26 cellular contexts compared by ENCODE assay signal in genomic region chr5:145912019-145912418, GRCh38. TPM values are rescaled to one million over a fixed set of nuclear protein-coding genes. Genes with fewer than 3 reads are reported as not detected.
DNase-seq lines count a peak whose midpoint lies in the region; ATAC-seq, FAIRE-seq and TF ChIP-seq lines count a peak whose summit lies in the region.
"Had no signal": no experiment of that assay in that cellular context is flagged by ENCODE, and none has a peak within 500 bp of the region (broad histone marks: within the 10 kb centered on the region; RNA-seq: fewer than 3 reads in every experiment).

No MANE protein-coding gene starts in this region.

- POLR2A ChIA-PET in HepG2 (lab: Yijun Ruan, JAX), result no interaction called here

- H3K36me3 Mint-ChIP-seq in stimulated activated memory B cell treated with anti-CD40 and anti-IgM and Interleukin-4, amounts not matched to agents 10 μg/mL and 1 μg/mL and 100 μg/mL, for 72 hours, result no peaks in the 10 kb centered on the region

- TF ChIP-seq POLR2A in Peyer's patch (IDR thresholded peaks at IDR 0.05) (no peak), HepG2 (IDR thresholded peaks at IDR 0.05; ENCODE audit: insufficient read depth in 1 of 2, low read depth in 2 of 2, low read length in 2 of 2) (no peak)

- BruUV-seq in HepG2 (replicated peaks; lab: Mats Ljungman, UMichigan), result no TSS peak

- no peaks in the 10 kb centered on the region for H3K79me2 ChIP-seq in HepG2 (ENCODE audit: insufficient read depth, low read length)

- H3K9ac ChIP-seq in HepG2 (ENCODE audit: insufficient read depth, low read depth, low read length), result no peak overlapping the region

- H3K4me2 ChIP-seq in HepG2 (ENCODE audit: low read depth, low read length), result peak overlapping the region; percentile 4; the same call in 1 of the 2 replicates
- H3K4me2 ChIP-seq: A549 had no signal

- in situ Hi-C loops in HepG2 (cut with HindIII; ENCODE audit: extremely low pct_ligation_motif_present, low pct_unique_long_range_greater_than_20kb), result no loop called here

- H3K4me1 ChIP-seq in Peyer's patch (peaks cover 0 to 5% (median 0%) of the 10 kb centered on the region in 4 donors), HepG2 (ENCODE audit: insufficient read depth, low read length) (peaks cover 17% of the 10 kb centered on the region), mucosa of descending colon (ENCODE audit: low read depth) (no peaks in the 10 kb centered on the region), psoas muscle (no peaks in the 10 kb centered on the region)

- WGBS in HepG2 (ENCODE audit: low lambda C conversion rate), result 42% methylated on average over 3 of the region's 3 CpGs
- WGBS in psoas muscle, 3 donors, result 73 to 92% (median 83%) methylated on average over 3 of the region's 3 CpGs

- ATAC-seq in HepG2 (peak; percentile 58), mucosa of descending colon (peak; percentile 40), GM18511 (IDR thresholded peaks at IDR 0.05; ENCODE audit: unreplicated experiment) (no peak), psoas muscle (no peak)
- peak; percentile 13 for ATAC-seq in stimulated activated memory B cell treated with anti-CD40 and anti-IgM and Interleukin-4, amounts not matched to agents 10 μg/mL and 1 μg/mL and 100 μg/mL, for 72 hours
- ATAC-seq: A549, HCT116 had no signal

- no peaks in the 10 kb centered on the region for H3K9me3 Mint-ChIP-seq in stimulated activated memory B cell treated with anti-CD40 and anti-IgM and Interleukin-4, amounts not matched to agents 10 μg/mL and 1 μg/mL and 100 μg/mL, for 72 hours
- H3K9me3 Mint-ChIP-seq: CD4-positive, alpha-beta T cell; HFFc6 had no signal

- H3K4me3 ChIP-seq in Peyer's patch (no peak overlapping the region), HepG2 (replicated peaks in 1 of 3; ENCODE audit: insufficient read depth in 1 of 3, low read depth in 2 of 3, low read length in 3 of 3) (no peak overlapping the region), mucosa of descending colon (no peak overlapping the region), psoas muscle (no peak overlapping the region)
- H3K4me3 ChIP-seq: A549 had no signal

- H3K27ac Mint-ChIP-seq in stimulated activated memory B cell treated with anti-CD40 and anti-IgM and Interleukin-4, amounts not matched to agents 10 μg/mL and 1 μg/mL and 100 μg/mL, for 72 hours, result no peak overlapping the region
- H3K27ac Mint-ChIP-seq: CD4-positive, alpha-beta T cell; HFFc6 had no signal

- FAIRE-seq in HepG2 (lab: Jason Lieb, UNC), result no peak
- FAIRE-seq: A549, GM12892, GM18507 had no signal

- H3K27ac ChIP-seq in Peyer's patch (no peak overlapping the region), HepG2 (ENCODE audit: extremely low read length, insufficient read depth, low read length) (no peak overlapping the region), psoas muscle (no peak overlapping the region)
- H3K27ac ChIP-seq: 22Rv1, A549, C4-2B, HL-60 had no signal

- no peak for TF ChIP-seq CTCF in Peyer's patch (IDR thresholded peaks at IDR 0.05)
- TF ChIP-seq CTCF in HepG2 (CRISPR knock-in tag; IDR thresholded peaks at IDR 0.05), result no peak
- no peak for TF ChIP-seq CTCF in mucosa of descending colon (IDR thresholded peaks at IDR 0.05)
- no peak for TF ChIP-seq CTCF in psoas muscle (IDR thresholded peaks at IDR 0.05)

- H2AFZ ChIP-seq in HepG2 (ENCODE audit: low read length), result no peak overlapping the region

- no peaks in the 10 kb centered on the region for H4K20me1 ChIP-seq in HepG2 (ENCODE audit: insufficient read depth, low read length)

- no peak for TF ChIP-seq RAD21 in HepG2 (CRISPR knock-in tag; IDR thresholded peaks at IDR 0.05)

- H3K9me3 ChIP-seq in Peyer's patch (no peaks in the 10 kb centered on the region), HepG2 (ENCODE audit: low read length) (no peaks in the 10 kb centered on the region), mucosa of descending colon (no peaks in the 10 kb centered on the region), psoas muscle (no peaks in the 10 kb centered on the region)
- H3K9me3 ChIP-seq: A549 had no signal

- CTCF ChIA-PET in HepG2 (lab: Yijun Ruan, JAX; ENCODE audit: low intra/inter-chr PET ratio, low total read pairs), result no interaction called here

- peak in 2 of 3 donors; percentile 52 to 55 for DNase-seq in Peyer's patch
- DNase-seq in HepG2 (ENCODE audit: low spot score), result no peak
- DNase-seq in mucosa of descending colon, result no peak
- DNase-seq in medulla oblongata (ENCODE audit: extremely low spot score), result no peak
- no peak for DNase-seq in psoas muscle
- DNase-seq: AML-193; CD4-positive, alpha-beta T cell; DMS153; DMS79; GDM1; GOT3; H7; HFFc6; IMR-90 had no signal

- H3K27me3 Mint-ChIP-seq in stimulated activated memory B cell treated with anti-CD40 and anti-IgM and Interleukin-4, amounts not matched to agents 10 μg/mL and 1 μg/mL and 100 μg/mL, for 72 hours, result peaks cover 2% of the 10 kb centered on the region

- H3K36me3 ChIP-seq in Peyer's patch (no peaks in the 10 kb centered on the region), HepG2 (replicated peaks in 1 of 2; ENCODE audit: control insufficient read depth in 1 of 2, insufficient read depth in 2 of 2, low read length in 2 of 2) (no peaks in the 10 kb centered on the region), mucosa of descending colon (ENCODE audit: low read depth) (no peaks in the 10 kb centered on the region), psoas muscle (ENCODE audit: insufficient read depth in 1 of 2, low read depth in 1 of 2) (no peaks in the 10 kb centered on the region)

- intact Hi-C loops in HepG2 (cut with micrococcal nuclease; ENCODE audit: unreplicated experiment), result no loop called here
- intact Hi-C loops in mucosa of descending colon (cut with DNase I, micrococcal nuclease), result no loop called here
- intact Hi-C loops in psoas muscle (cut with DNase I), result no loop called here

- no peaks in the 10 kb centered on the region for H3K4me1 Mint-ChIP-seq in stimulated activated memory B cell treated with anti-CD40 and anti-IgM and Interleukin-4, amounts not matched to agents 10 μg/mL and 1 μg/mL and 100 μg/mL, for 72 hours

- H3K27me3 ChIP-seq in Peyer's patch (no peaks in the 10 kb centered on the region), HepG2 (ENCODE audit: control insufficient read depth in 1 of 2, insufficient read depth in 2 of 2, low read length in 2 of 2) (no peaks in the 10 kb centered on the region), psoas muscle (ENCODE audit: insufficient read depth in 3 of 3, low read length in 2 of 3) (no peaks in the 10 kb centered on the region)

- TF ChIP-seq EP300 in HepG2 (IDR thresholded peaks at IDR 0.05; ENCODE audit: low read depth in 2 of 2, low read length in 2 of 2) (no peak), HepG2 (CRISPR knock-in tag; IDR thresholded peaks at IDR 0.05; ENCODE audit: borderline replicate concordance) (no peak)

- no peak overlapping the region for H3K4me3 Mint-ChIP-seq in stimulated activated memory B cell treated with anti-CD40 and anti-IgM and Interleukin-4, amounts not matched to agents 10 μg/mL and 1 μg/mL and 100 μg/mL, for 72 hours
- H3K4me3 Mint-ChIP-seq: CD4-positive, alpha-beta T cell; HFFc6 had no signal

RNA-seq across cellular contexts. Expression of gene SH3RF2, which starts 24.4 kb away (rescaled TPM):
- total RNA-seq in Peyer's patch (100 to 1,000 TPM in 2 of 4 donors, 10 to 100 TPM in 2; 39.6 to 118 (median 96.0) TPM), HepG2 (2016; rRNA removed; fragmentation: Illumina TruSeq; extraction: Trizol) (3.1 and 3.7 TPM in 2 replicates), mucosa of descending colon (10 to 100 TPM; 36.8 to 99.7 (median 61.5) TPM), psoas muscle (10 to 100 TPM; 23.5 to 64.1 (median 38.2) TPM)
- total RNA-seq in HepG2 (2016; cell fraction: cytosol; rRNA removed; fragmentation: Illumina TruSeq; extraction: Trizol; ENCODE audit: low read depth), result 2.1 and 2.2 TPM in 2 replicates
- total RNA-seq in HepG2 (2016; cell fraction: insoluble cytoplasmic fraction; rRNA removed; fragmentation: Illumina TruSeq; extraction: Trizol), result 2.6 and 3.8 TPM in 2 replicates
- 2.4 and 3.8 TPM in 2 replicates for total RNA-seq in HepG2 (2016; cell fraction: membrane; rRNA removed; fragmentation: Illumina TruSeq; extraction: Trizol)
- 7.9 and 8.9 TPM in 2 replicates for total RNA-seq in HepG2 (2016; cell fraction: nucleus; rRNA removed; fragmentation: Illumina TruSeq; extraction: Trizol)
- polyA plus RNA-seq in HepG2 (2011; rRNA removed) (2.6 and 2.8 TPM in 2 replicates), psoas muscle (10 to 100 TPM in 2 of 3 donors, 1 to 10 TPM in 1; 1.1 to 24.3 (median 14.9) TPM)
- polyA plus RNA-seq in HepG2 (2011; cell fraction: cytosol; rRNA removed), result 1.7 and 2.1 TPM in 2 replicates
- 4.9 and 6.9 TPM in 2 replicates for polyA plus RNA-seq in HepG2 (2011; cell fraction: nucleus; rRNA removed)
- 1.7 and 2.5 TPM in 2 replicates for polyA plus RNA-seq in HepG2 (2012)
- polyA plus RNA-seq in HepG2 (2016; cell fraction: cytosol; fragmentation: Illumina TruSeq; extraction: Trizol; ENCODE audit: low read depth), result 0.76 and 1.0 TPM in 2 replicates
- 2.7 and 3.7 TPM in 2 replicates for polyA plus RNA-seq in HepG2 (2016; cell fraction: insoluble cytoplasmic fraction; fragmentation: Illumina TruSeq; extraction: Trizol; ENCODE audit: low read depth)
- 1.4 and 1.7 TPM in 2 replicates for polyA plus RNA-seq in HepG2 (2016; cell fraction: membrane; fragmentation: Illumina TruSeq; extraction: Trizol; ENCODE audit: low read depth)
- 11.0 and 12.4 TPM in 2 replicates for polyA plus RNA-seq in HepG2 (2016; cell fraction: nucleus; fragmentation: Illumina TruSeq; extraction: Trizol; ENCODE audit: insufficient read depth, low read depth)
- 4.5 and 13.0 TPM in 2 replicates for polyA minus RNA-seq in HepG2 (2011; rRNA and poly(A)+ RNA removed; ENCODE audit: low replicate concordance)
- 2.0 and 2.5 TPM in 2 replicates for polyA minus RNA-seq in HepG2 (2011; cell fraction: cytosol; rRNA and poly(A)+ RNA removed)
- 8.4 and 9.1 TPM in 2 replicates for polyA minus RNA-seq in HepG2 (2011; cell fraction: nucleus; rRNA and poly(A)+ RNA removed)

RNA-seq across cellular contexts. Expression of gene GRXCR2, which starts 39.2 kb away (rescaled TPM):
- total RNA-seq in Peyer's patch (not detected), HepG2 (2016; rRNA removed; fragmentation: Illumina TruSeq; extraction: Trizol) (not detected in 2 replicates), mucosa of descending colon (not detected), psoas muscle (not detected)
- not detected in 2 replicates for total RNA-seq in HepG2 (2016; cell fraction: cytosol; rRNA removed; fragmentation: Illumina TruSeq; extraction: Trizol; ENCODE audit: low read depth)
- not detected in 2 replicates for total RNA-seq in HepG2 (2016; cell fraction: insoluble cytoplasmic fraction; rRNA removed; fragmentation: Illumina TruSeq; extraction: Trizol)
- not detected in 2 replicates for total RNA-seq in HepG2 (2016; cell fraction: membrane; rRNA removed; fragmentation: Illumina TruSeq; extraction: Trizol)
- total RNA-seq in HepG2 (2016; cell fraction: nucleus; rRNA removed; fragmentation: Illumina TruSeq; extraction: Trizol), result not detected in 2 replicates
- polyA plus RNA-seq in HepG2 (2011; rRNA removed) (not detected in 2 replicates), psoas muscle (not detected)
- polyA plus RNA-seq in HepG2 (2011; cell fraction: cytosol; rRNA removed), result not detected in 2 replicates
- polyA plus RNA-seq in HepG2 (2011; cell fraction: nucleus; rRNA removed), result not detected in 2 replicates
- not detected in 2 replicates for polyA plus RNA-seq in HepG2 (2012)
- not detected in 2 replicates for polyA plus RNA-seq in HepG2 (2016; cell fraction: cytosol; fragmentation: Illumina TruSeq; extraction: Trizol; ENCODE audit: low read depth)
- not detected in 2 replicates for polyA plus RNA-seq in HepG2 (2016; cell fraction: insoluble cytoplasmic fraction; fragmentation: Illumina TruSeq; extraction: Trizol; ENCODE audit: low read depth)
- not detected in 2 replicates for polyA plus RNA-seq in HepG2 (2016; cell fraction: membrane; fragmentation: Illumina TruSeq; extraction: Trizol; ENCODE audit: low read depth)
- not detected in 2 replicates for polyA plus RNA-seq in HepG2 (2016; cell fraction: nucleus; fragmentation: Illumina TruSeq; extraction: Trizol; ENCODE audit: insufficient read depth, low read depth)
- not detected in 2 replicates for polyA minus RNA-seq in HepG2 (2011; rRNA and poly(A)+ RNA removed; ENCODE audit: low replicate concordance)
- not detected in 2 replicates for polyA minus RNA-seq in HepG2 (2011; cell fraction: cytosol; rRNA and poly(A)+ RNA removed)
- not detected in 2 replicates for polyA minus RNA-seq in HepG2 (2011; cell fraction: nucleus; rRNA and poly(A)+ RNA removed)
- total RNA-seq: CD4-positive, alpha-beta T cell; Daoy; H7; HFFc6; HT1080; IMR-90 had no signal
- polyA plus RNA-seq: BJ, IMR-90 had no signal

Comparison
In these comparisons a context has a peak if more than half of its experiments do, and no peak if none do; other contexts are left out.
1. DNase-seq: peak in Peyer's patch (2 of 3); none in HepG2 (single experiment), mucosa of descending colon (0 of 3), medulla oblongata (single experiment) and psoas muscle (0 of 2).
2. ATAC-seq: peak in HepG2 (single experiment), mucosa of descending colon (single experiment) and stimulated activated memory B cell treated with anti-CD40 and anti-IgM and Interleukin-4, amounts not matched to agents 10 μg/mL and 1 μg/mL and 100 μg/mL, for 72 hours (single experiment); none in GM18511 (single experiment) and psoas muscle (0 of 4).